In the genomic region with DNA sequence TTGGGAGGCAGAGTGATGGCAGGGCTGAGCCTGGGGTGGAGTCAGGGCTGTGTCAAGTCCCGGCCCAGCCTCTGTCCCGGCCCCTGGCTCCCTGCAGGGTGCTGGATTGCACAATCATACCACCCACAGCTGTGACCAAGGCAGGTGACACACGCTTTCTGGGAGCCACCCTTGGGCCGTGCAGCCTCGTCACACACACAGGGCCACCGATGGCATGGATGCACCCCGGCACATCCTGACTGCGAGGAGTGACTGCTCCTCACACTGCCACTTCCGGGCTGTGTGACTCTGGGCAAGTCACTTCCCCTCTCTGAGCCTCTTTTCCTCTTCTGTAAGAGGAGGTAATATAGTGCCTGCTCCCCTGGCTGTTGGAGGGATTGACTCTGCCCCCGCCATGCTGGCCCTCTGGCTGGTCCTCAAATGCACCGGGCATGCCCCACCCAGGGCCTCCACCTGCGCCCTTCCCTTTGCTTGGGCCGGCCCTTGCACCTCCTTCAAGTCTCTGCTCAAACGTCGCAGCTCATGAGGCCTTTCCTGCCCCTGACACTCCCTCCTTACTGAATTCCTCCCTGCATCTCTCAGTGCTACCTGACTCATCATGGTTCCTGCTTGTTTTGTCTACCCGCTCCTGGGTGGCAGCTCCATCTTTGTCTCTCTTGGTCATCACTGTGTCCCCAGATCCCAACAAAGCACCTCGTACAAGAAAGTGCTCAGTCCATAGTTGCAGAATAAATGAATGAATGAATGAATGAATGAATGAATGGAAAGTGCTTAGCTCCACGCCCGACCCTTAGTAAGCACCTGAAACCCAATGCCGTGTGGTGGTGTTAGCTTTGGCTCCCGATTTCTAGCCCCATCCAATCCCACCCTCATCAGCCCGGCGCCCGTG, we compare ENCODE assay signal across 8 cellular contexts.
DNase-seq lines count a peak whose midpoint lies in the region; TF ChIP-seq lines count a peak whose summit lies in the region.

No MANE protein-coding gene starts in this region.

- H3K9ac ChIP-seq in subcutaneous abdominal adipose tissue (ENCODE audit: low read length in 5 of 5) = peak overlapping the region in 2 of 5 donors; percentile 26 to 73

- peak overlapping the region; percentile 97 for H3K27ac ChIP-seq in subcutaneous abdominal adipose tissue (ENCODE audit: low read depth, low read length)

- H3K4me3 Mint-ChIP-seq in activated CD4-positive, alpha-beta memory T cell treated with anti-CD3 and anti-CD28 coated beads, Interleukin-2, amount 10 ng/mL, durations not matched to agents 7 days and 5 days = no peak overlapping the region
- H3K4me3 Mint-ChIP-seq in mesothelial cell of epicardium = no peak overlapping the region

- no peak for TF ChIP-seq CTCF in mesothelial cell of epicardium (IDR thresholded peaks at IDR 0.05; ENCODE audit: unreplicated experiment)

- POLR2A ChIA-PET in activated CD4-positive, alpha-beta memory T cell treated with anti-CD3 and anti-CD28 coated beads, Interleukin-2, amount 10 ng/mL, durations not matched to agents 7 days and 5 days (lab: Charles Lee) = interaction anchor here (1.0 to 2.7 kb wide), 5 partner anchors 9 to 93 kb away, joined by 3 to 21 read pairs (median 4); a partner anchor contains a TSS

- H3K4me1 ChIP-seq in subcutaneous abdominal adipose tissue (ENCODE audit: control insufficient read depth in 5 of 5, insufficient read depth in 5 of 5, low read length in 5 of 5) = peaks cover 8 to 56% (median 42%) of the 10 kb centered on the region in 5 donors

- peak overlapping the region; percentile 65 for H3K27ac Mint-ChIP-seq in activated CD4-positive, alpha-beta memory T cell treated with anti-CD3 and anti-CD28 coated beads, Interleukin-2, amount 10 ng/mL, durations not matched to agents 7 days and 5 days
- H3K27ac Mint-ChIP-seq in mesothelial cell of epicardium = no peak overlapping the region

- H3K4me1 Mint-ChIP-seq in activated CD4-positive, alpha-beta memory T cell treated with anti-CD3 and anti-CD28 coated beads, Interleukin-2, amount 10 ng/mL, durations not matched to agents 7 days and 5 days = peaks cover 44% of the 10 kb centered on the region
- H3K4me1 Mint-ChIP-seq in mesothelial cell of epicardium = peaks cover 25% of the 10 kb centered on the region

- H3K36me3 Mint-ChIP-seq in activated CD4-positive, alpha-beta memory T cell treated with anti-CD3 and anti-CD28 coated beads, Interleukin-2, amount 10 ng/mL, durations not matched to agents 7 days and 5 days (ENCODE audit: low read depth) = no peaks in the 10 kb centered on the region
- no peaks in the 10 kb centered on the region for H3K36me3 Mint-ChIP-seq in mesothelial cell of epicardium

- DNase-seq in NK-92 treated with Interleukin-12 subunit alpha and Interleukin-12 subunit beta, amount 100 ng/mL, for 24 hours (lab: John Stamatoyannopoulos, UW) = peak; percentile 78
- DNase-seq in NK-92 (lab: John Stamatoyannopoulos, UW; ENCODE audit: unreplicated experiment) = no peak
- DNase-seq in activated CD4-positive, alpha-beta memory T cell treated with anti-CD3 and anti-CD28 coated beads, Interleukin-2, amount 10 ng/mL, durations not matched to agents 7 days and 5 days = peak; percentile 62
- DNase-seq in iris pigment epithelial cell (ENCODE audit: low read depth) = peak; percentile 58
- no peak for DNase-seq in GDM1 (lab: John Stamatoyannopoulos, UW)
- no peak for DNase-seq in ecto neural progenitor cell (ENCODE audit: low spot score)
- no peak for DNase-seq in mesothelial cell of epicardium (ENCODE audit: low spot score in 2 of 2, unreplicated experiment in 2 of 2)

- H3K27me3 ChIP-seq in subcutaneous abdominal adipose tissue (ENCODE audit: control insufficient read depth in 5 of 5, insufficient read depth in 4 of 5, low read length in 5 of 5) = peaks cover 0 to 5% (median 0%) of the 10 kb centered on the region in 5 donors

- no peaks in the 10 kb centered on the region for H3K9me3 Mint-ChIP-seq in activated CD4-positive, alpha-beta memory T cell treated with anti-CD3 and anti-CD28 coated beads, Interleukin-2, amount 10 ng/mL, durations not matched to agents 7 days and 5 days
- H3K9me3 Mint-ChIP-seq in mesothelial cell of epicardium = no peaks in the 10 kb centered on the region

- no peaks in the 10 kb centered on the region for H3K9me3 ChIP-seq in subcutaneous abdominal adipose tissue (ENCODE audit: control insufficient read depth in 5 of 5, low read length in 5 of 5)

- no peaks in the 10 kb centered on the region for H3K36me3 ChIP-seq in subcutaneous abdominal adipose tissue (ENCODE audit: control insufficient read depth in 5 of 5, insufficient read depth in 5 of 5, low read length in 5 of 5)

- no peak overlapping the region for H3K4me3 ChIP-seq in subcutaneous abdominal adipose tissue (ENCODE audit: low read depth in 1 of 5, low read length in 5 of 5)

- H3K27me3 Mint-ChIP-seq in activated CD4-positive, alpha-beta memory T cell treated with anti-CD3 and anti-CD28 coated beads, Interleukin-2, amount 10 ng/mL, durations not matched to agents 7 days and 5 days = no peaks in the 10 kb centered on the region
- peaks cover 1% of the 10 kb centered on the region for H3K27me3 Mint-ChIP-seq in mesothelial cell of epicardium (ENCODE audit: low read depth)

- CTCF ChIA-PET in activated CD4-positive, alpha-beta memory T cell treated with anti-CD3 and anti-CD28 coated beads, Interleukin-2, amount 10 ng/mL, durations not matched to agents 7 days and 5 days (lab: Charles Lee) = interaction anchor here (1.0 to 2.7 kb wide), 4 partner anchors 10 to 303 kb away, joined by 3 to 9 read pairs (median 4); a partner anchor contains a TSS

Comparison
In these comparisons a context has a peak if more than half of its experiments do, and no peak if none do; other contexts are left out.
1. DNase-seq: peak in NK-92 treated with Interleukin-12 subunit alpha and Interleukin-12 subunit beta, amount 100 ng/mL, for 24 hours (single experiment), activated CD4-positive, alpha-beta memory T cell treated with anti-CD3 and anti-CD28 coated beads, Interleukin-2, amount 10 ng/mL, durations not matched to agents 7 days and 5 days (single experiment) and iris pigment epithelial cell (single experiment); none in NK-92 (single experiment), GDM1 (single experiment), ecto neural progenitor cell (single experiment) and mesothelial cell of epicardium (0 of 2).